In genomic region chr3:177498037-177498857, GRCh38 we compare ENCODE assay signal across 1 cellular context.
TF ChIP-seq lines count a peak whose summit lies in the region.

No MANE protein-coding gene starts in this region.

TF ChIP-seq in Ishikawa, 13 proteins besides CTCF, POLR2A, EP300 and RAD21 (continued from another document):
- TF ChIP-seq FOXM1 (IDR thresholded peaks at IDR 0.05; ENCODE audit: borderline replicate concordance, low read depth) = peak; percentile 47; the same call in 1 of the 2 replicates
TF ChIP-seq in Ishikawa: peak in this region for 7.
